16 cellular contexts compared by ENCODE assay signal in the genomic region with DNA sequence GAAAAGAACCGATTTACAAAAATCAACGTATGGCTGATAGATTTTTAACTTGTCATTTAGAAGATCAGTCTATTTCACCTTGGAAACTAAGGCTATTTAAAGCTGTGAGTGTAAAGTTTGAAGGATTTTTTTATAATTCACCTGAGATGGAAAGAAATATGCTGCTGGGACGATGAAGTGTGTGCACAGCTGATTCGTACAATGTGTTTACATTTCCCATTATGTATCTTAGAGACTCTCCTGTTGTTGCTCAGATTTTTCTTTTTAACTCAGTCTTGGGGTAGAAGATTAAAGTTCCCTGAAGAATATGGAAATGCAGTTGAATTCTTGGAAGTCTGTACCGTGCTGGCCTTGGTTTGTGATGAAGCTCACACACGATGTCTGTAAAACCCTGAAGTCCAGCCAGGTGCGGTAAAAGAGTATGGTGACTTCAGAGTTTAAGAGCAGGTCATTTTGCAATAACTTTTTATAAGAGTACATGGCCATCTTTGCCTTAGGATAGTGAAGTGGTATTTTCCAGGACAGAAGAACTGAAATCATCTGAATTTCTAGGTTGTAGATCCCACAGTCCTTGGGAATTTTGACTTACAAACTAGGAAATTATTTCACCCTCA.
DNase-seq lines count a peak whose midpoint lies in the region; ATAC-seq and TF ChIP-seq lines count a peak whose summit lies in the region.
"Had no signal": no experiment of that assay in that cellular context is flagged by ENCODE, and none has a peak within 500 bp of the region (broad histone marks: within the 10 kb centered on the region; RNA-seq: fewer than 3 reads in every experiment).

No MANE protein-coding gene starts in this region.

- H3K23me2 ChIP-seq in H9 (ENCODE audit: insufficient read length, low read depth, low read length, poor library complexity, severe bottlenecking), result no peaks in the 10 kb centered on the region

- no peak for TF ChIP-seq CTCF in activated B cell treated with CpG ODN at 0.5 μM for 24 hours (IDR thresholded peaks at IDR 0.05)
- no peak for TF ChIP-seq CTCF in esophagus muscularis mucosa (IDR thresholded peaks at IDR 0.05)
- no peak for TF ChIP-seq CTCF in H9 (conservative IDR thresholded peaks at IDR 0.05)

- DNase-seq in activated B cell treated with CpG ODN at 0.5 μM for 24 hours, result no peak
- no peak for DNase-seq in esophagus muscularis mucosa (ENCODE audit: extremely low spot score)
- DNase-seq in memory B cell (ENCODE audit: low spot score in 2 of 2), result no peak
- DNase-seq in H9, result no peak
- no peak for DNase-seq in DMS79 (lab: John Stamatoyannopoulos, UW)
- DNase-seq: CD4-positive, alpha-beta T cell; CD8-positive, alpha-beta memory T cell; DMS 273 treated with DMSO at 0.1 percent for 48 hours; DND-41; HFFc6 had no signal

- no peak for TF ChIP-seq EP300 in esophagus muscularis mucosa (IDR thresholded peaks at IDR 0.05)

- peaks cover 0 to 87% (median 46%) of the 10 kb centered on the region in 11 experiments; a peak in 14 of 22 replicates for H3K36me3 ChIP-seq in BLaER1 treated with 17β-estradiol and CSF1 and Interleukin-3, amounts not matched to agents 10 nM and 100 nM
- H3K36me3 ChIP-seq in esophagus muscularis mucosa, result no peaks in the 10 kb centered on the region
- H3K36me3 ChIP-seq: HAP-1 had no signal

- no peak overlapping the region for H3K18ac ChIP-seq in H9 (ENCODE audit: insufficient read length, low read depth, low read length)

- CTCF ChIA-PET in activated B cell treated with CpG ODN at 0.5 μM for 24 hours (lab: Charles Lee), result no interaction called here

- H3K9me3 Mint-ChIP-seq in activated B cell treated with CpG ODN at 0.5 μM for 24 hours, result no peaks in the 10 kb centered on the region
- no peaks in the 10 kb centered on the region for H3K9me3 Mint-ChIP-seq in memory B cell
- no peaks in the 10 kb centered on the region for H3K9me3 Mint-ChIP-seq in H9
- H3K9me3 Mint-ChIP-seq: CD14-positive monocyte; CD4-positive, alpha-beta T cell; CD8-positive, alpha-beta memory T cell; GM23338; HFFc6 had no signal

- H2BK20ac ChIP-seq in H9 (ENCODE audit: low read depth, low read length, poor library complexity, severe bottlenecking), result no peak overlapping the region

- no peak overlapping the region for H2BK5ac ChIP-seq in H9 (ENCODE audit: insufficient read length, low read length)

- no peak overlapping the region for H3K4me3 ChIP-seq in BLaER1 treated with 17β-estradiol and CSF1 and Interleukin-3, amounts not matched to agents 10 nM and 100 nM
- no peak overlapping the region for H3K4me3 ChIP-seq in esophagus muscularis mucosa
- H3K4me3 ChIP-seq: GM23338, HAP-1 had no signal

- H2AK5ac ChIP-seq in H9 (ENCODE audit: insufficient read length, low read length), result no peak overlapping the region

- no peak overlapping the region for H3K4ac ChIP-seq in H9 (ENCODE audit: low read depth, low read length)

- H4K91ac ChIP-seq in H9 (ENCODE audit: insufficient read length, low read depth, low read length), result no peak overlapping the region

- peaks cover 15 to 73% (median 53%) of the 10 kb centered on the region in 10 experiments for H3K4me1 ChIP-seq in BLaER1 treated with 17β-estradiol and CSF1 and Interleukin-3, amounts not matched to agents 10 nM and 100 nM
- peaks cover 24 to 57% (median 51%) of the 10 kb centered on the region in 4 donors for H3K4me1 ChIP-seq in esophagus muscularis mucosa
- no peaks in the 10 kb centered on the region for H3K4me1 ChIP-seq in H9 (ENCODE audit: insufficient read depth, low read length)
- H3K4me1 ChIP-seq: HAP-1 had no signal

- H2BK12ac ChIP-seq in H9 (ENCODE audit: insufficient read length, low read depth, low read length), result no peak overlapping the region

- no peak overlapping the region for H2AFZ ChIP-seq in H9 (ENCODE audit: low read length)
- H2AFZ ChIP-seq: GM23338 had no signal

- H3K23ac ChIP-seq in H9 (ENCODE audit: insufficient read length, low read depth, low read length), result no peak overlapping the region

- no peaks in the 10 kb centered on the region for H3K79me1 ChIP-seq in H9 (ENCODE audit: insufficient read depth, low read depth, low read length, poor library complexity, severe bottlenecking)

- no peak for TF ChIP-seq POLR2A in esophagus muscularis mucosa (IDR thresholded peaks at IDR 0.05; ENCODE audit: low read depth)

- H3K79me2 ChIP-seq in H9 (ENCODE audit: insufficient read depth, low read length), result no peaks in the 10 kb centered on the region

- H3K27me3 Mint-ChIP-seq in activated B cell treated with CpG ODN at 0.5 μM for 24 hours (no peaks in the 10 kb centered on the region), memory B cell (no peaks in the 10 kb centered on the region), H9 (ENCODE audit: low read depth) (no peaks in the 10 kb centered on the region)
- H3K27me3 Mint-ChIP-seq: CD4-positive, alpha-beta T cell had no signal

- no peak overlapping the region for H4K5ac ChIP-seq in H9 (ENCODE audit: insufficient read length, low read depth, low read length)

- no peak overlapping the region for H3K14ac ChIP-seq in H9 (ENCODE audit: insufficient read depth, low read length)

- H3K27ac Mint-ChIP-seq in activated B cell treated with CpG ODN at 0.5 μM for 24 hours (peak overlapping the region; percentile 18), memory B cell (peak overlapping the region; percentile 8), H9 (no peak overlapping the region)
- H3K27ac Mint-ChIP-seq: CD4-positive, alpha-beta T cell; CD8-positive, alpha-beta memory T cell; GM23338; HFFc6 had no signal

- peaks cover 13% of the 10 kb centered on the region for H3K36me3 Mint-ChIP-seq in activated B cell treated with CpG ODN at 0.5 μM for 24 hours (ENCODE audit: low read depth)
- peaks cover 4% of the 10 kb centered on the region for H3K36me3 Mint-ChIP-seq in memory B cell
- H3K36me3 Mint-ChIP-seq in H9 (ENCODE audit: insufficient read depth in 1 of 3, low read depth in 3 of 3), result no peaks in the 10 kb centered on the region
- H3K36me3 Mint-ChIP-seq: CD8-positive, alpha-beta memory T cell had no signal

- H3K4me1 Mint-ChIP-seq in activated B cell treated with CpG ODN at 0.5 μM for 24 hours (peaks cover 42% of the 10 kb centered on the region), memory B cell (peaks cover 4% of the 10 kb centered on the region), H9 (peaks cover 0 to 4% of the 10 kb centered on the region in 2 experiments; a peak in 2 of 4 replicates)
- H3K4me1 Mint-ChIP-seq: CD8-positive, alpha-beta memory T cell; GM23338 had no signal

- H4K8ac ChIP-seq in H9 (replicated peaks; ENCODE audit: insufficient read length, low read depth, low read length), result no peak overlapping the region

- H4K20me1 ChIP-seq in BLaER1 treated with 17β-estradiol and CSF1 and Interleukin-3, amounts not matched to agents 10 nM and 100 nM, result peaks cover 0 to 100% (median 82%) of the 10 kb centered on the region in 11 experiments; a peak in 13 of 22 replicates
- no peaks in the 10 kb centered on the region for H4K20me1 ChIP-seq in H9 (ENCODE audit: control insufficient read depth, insufficient read depth, insufficient read length)

- peak overlapping the region in 10 of 11 experiments; percentile 11 to 63 (median 52); a peak in 13 of 22 replicates for H3K4me2 ChIP-seq in BLaER1 treated with 17β-estradiol and CSF1 and Interleukin-3, amounts not matched to agents 10 nM and 100 nM
- H3K4me2 ChIP-seq in H9 (ENCODE audit: insufficient read depth, insufficient read length, low read length), result no peak overlapping the region
- H3K4me2 ChIP-seq: GM23338 had no signal

- no peak overlapping the region for H3T11ph ChIP-seq in H9 (ENCODE audit: low read length)

- H3K9ac ChIP-seq in BLaER1 treated with 17β-estradiol and CSF1 and Interleukin-3, amounts not matched to agents 10 nM and 100 nM, result no peak overlapping the region
- no peak overlapping the region for H3K9ac ChIP-seq in H9 (ENCODE audit: extremely low read depth, insufficient read length, low read length)

- ATAC-seq in activated B cell treated with CpG ODN at 0.5 μM for 24 hours (ENCODE audit: low read depth), result no peak
- ATAC-seq in memory B cell (ENCODE audit: low read depth), result no peak
- no peak for ATAC-seq in GM19395 (IDR thresholded peaks at IDR 0.05; ENCODE audit: unreplicated experiment)
- ATAC-seq in HG02870 (IDR thresholded peaks at IDR 0.05; ENCODE audit: unreplicated experiment), result no peak
- ATAC-seq: GM23338 had no signal

- no peaks in the 10 kb centered on the region for H3K27me3 ChIP-seq in BLaER1 treated with 17β-estradiol and CSF1 and Interleukin-3, amounts not matched to agents 10 nM and 100 nM
- H3K27me3 ChIP-seq in esophagus muscularis mucosa, result no peaks in the 10 kb centered on the region
- H3K27me3 ChIP-seq in H9 (ENCODE audit: insufficient read depth, low read length), result no peaks in the 10 kb centered on the region

- intact Hi-C loops in activated B cell treated with CpG ODN at 0.5 μM for 24 hours (cut with micrococcal nuclease), result no loop called here
- intact Hi-C loops in esophagus muscularis mucosa (cut with DNase I), result no loop called here

- POLR2A ChIA-PET in activated B cell treated with CpG ODN at 0.5 μM for 24 hours (lab: Charles Lee), result no interaction called here

- H3K9me3 ChIP-seq in BLaER1 treated with 17β-estradiol and CSF1 and Interleukin-3, amounts not matched to agents 10 nM and 100 nM (replicated peaks in 1 of 11), result no peaks in the 10 kb centered on the region
- no peaks in the 10 kb centered on the region for H3K9me3 ChIP-seq in esophagus muscularis mucosa
- no peaks in the 10 kb centered on the region for H3K9me3 ChIP-seq in H9 (ENCODE audit: control insufficient read depth, low read depth, low read length)
- H3K9me3 ChIP-seq: HAP-1 had no signal

- H2BK120ac ChIP-seq in H9 (ENCODE audit: low read depth, low read length, poor library complexity, severe bottlenecking), result no peak overlapping the region

- 63% methylated on average over 7 of the region's 7 CpGs for WGBS in esophagus muscularis mucosa
- no CpG with 5 or more reads among the region's 7 CpGs for WGBS in H9 (ENCODE audit: extremely low coverage, insufficient read length, low lambda C conversion rate)

- H3K4me3 Mint-ChIP-seq in activated B cell treated with CpG ODN at 0.5 μM for 24 hours (no peak overlapping the region), memory B cell (no peak overlapping the region), H9 (no peak overlapping the region)
- H3K4me3 Mint-ChIP-seq: CD14-positive monocyte; CD4-positive, alpha-beta T cell; CD8-positive, alpha-beta memory T cell; GM23338; HFFc6 had no signal

- H2BK15ac ChIP-seq in H9 (ENCODE audit: low read depth, low read length), result no peak overlapping the region

- H3K56ac ChIP-seq in H9 (ENCODE audit: insufficient read length, low read depth, low read length), result no peak overlapping the region

- no peak overlapping the region for H3K27ac ChIP-seq in BLaER1 treated with 17β-estradiol and CSF1 and Interleukin-3, amounts not matched to agents 10 nM and 100 nM
- H3K27ac ChIP-seq in esophagus muscularis mucosa (replicated peaks in 1 of 4) (peak overlapping the region in 3 of 4 donors; percentile 13 to 53 (median 37)), H9 (ENCODE audit: insufficient read length, low read depth, low read length) (no peak overlapping the region)

Comparison
In these comparisons a context has a peak if more than half of its experiments do, and no peak if none do; other contexts are left out.
1. H3K27ac ChIP-seq: peak in esophagus muscularis mucosa (3 of 4); none in BLaER1 treated with 17β-estradiol and CSF1 and Interleukin-3, amounts not matched to agents 10 nM and 100 nM (0 of 11) and H9 (single experiment).
2. H3K27ac Mint-ChIP-seq: peak in activated B cell treated with CpG ODN at 0.5 μM for 24 hours (single experiment) and memory B cell (single experiment); none in H9 (0 of 3).